2 cellular contexts compared by ENCODE assay signal in the genomic region with DNA sequence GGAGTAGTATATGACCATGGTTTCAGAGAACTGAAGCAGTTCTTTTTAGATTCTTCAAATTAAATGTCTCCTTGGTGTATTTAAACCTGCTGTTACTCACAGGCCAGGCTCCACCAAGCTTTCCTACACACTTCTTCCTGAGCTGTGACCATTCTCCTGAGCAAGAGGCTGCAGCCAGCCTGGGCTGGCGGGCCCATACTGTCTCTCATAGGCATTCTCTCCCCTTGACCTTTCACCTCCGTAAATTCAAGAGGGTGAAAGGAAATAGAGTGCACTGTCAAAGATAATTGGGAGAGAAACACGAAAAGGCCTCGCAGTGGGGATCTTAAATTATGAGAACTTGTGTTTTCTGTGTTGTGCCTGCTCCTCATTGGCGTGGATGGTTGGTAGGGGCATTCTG.
A peak's percentile ranks its signal among the peaks of the same experiment; 100 is the strongest.
TF ChIP-seq lines count a peak whose summit lies in the region.

No MANE protein-coding gene starts in this region.

TF ChIP-seq in GM12878, 131 proteins besides CTCF, POLR2A, EP300 and RAD21:
- TF ChIP-seq TARDBP (IDR thresholded peaks at IDR 0.05; ENCODE audit: borderline replicate concordance) (no peak), HDGF (IDR thresholded peaks at IDR 0.05) (no peak), NR2C1 (IDR thresholded peaks at IDR 0.05) (peak; percentile 43; the same call in 1 of the 2 replicates), NFYA (IDR thresholded peaks at IDR 0.05; ENCODE audit: borderline replicate concordance, low read depth, low read length) (no peak), MTA3 (IDR thresholded peaks at IDR 0.05; ENCODE audit: borderline replicate concordance, low read length) (no peak), TCF7 (IDR thresholded peaks at IDR 0.05; ENCODE audit: borderline replicate concordance) (no peak), SIX5 (IDR thresholded peaks at IDR 0.05; ENCODE audit: low read depth, low read length, severe bottlenecking) (no peak), SIN3A (IDR thresholded peaks at IDR 0.05; ENCODE audit: low read depth, low read length) (0 out of 2 replicates have a peak, but pooled peaks have one; percentile 29), RUNX3 (IDR thresholded peaks at IDR 0.05; ENCODE audit: low read length) (no peak), LARP7 (IDR thresholded peaks at IDR 0.05) (no peak), ZNF217 (IDR thresholded peaks at IDR 0.05) (no peak), POLR2AphosphoS5 (IDR thresholded peaks at IDR 0.05; ENCODE audit: low read length) (no peak), TAF1 (IDR thresholded peaks at IDR 0.05; ENCODE audit: borderline replicate concordance, low read depth, low read length) (no peak)
- TF ChIP-seq, protein P1, sequence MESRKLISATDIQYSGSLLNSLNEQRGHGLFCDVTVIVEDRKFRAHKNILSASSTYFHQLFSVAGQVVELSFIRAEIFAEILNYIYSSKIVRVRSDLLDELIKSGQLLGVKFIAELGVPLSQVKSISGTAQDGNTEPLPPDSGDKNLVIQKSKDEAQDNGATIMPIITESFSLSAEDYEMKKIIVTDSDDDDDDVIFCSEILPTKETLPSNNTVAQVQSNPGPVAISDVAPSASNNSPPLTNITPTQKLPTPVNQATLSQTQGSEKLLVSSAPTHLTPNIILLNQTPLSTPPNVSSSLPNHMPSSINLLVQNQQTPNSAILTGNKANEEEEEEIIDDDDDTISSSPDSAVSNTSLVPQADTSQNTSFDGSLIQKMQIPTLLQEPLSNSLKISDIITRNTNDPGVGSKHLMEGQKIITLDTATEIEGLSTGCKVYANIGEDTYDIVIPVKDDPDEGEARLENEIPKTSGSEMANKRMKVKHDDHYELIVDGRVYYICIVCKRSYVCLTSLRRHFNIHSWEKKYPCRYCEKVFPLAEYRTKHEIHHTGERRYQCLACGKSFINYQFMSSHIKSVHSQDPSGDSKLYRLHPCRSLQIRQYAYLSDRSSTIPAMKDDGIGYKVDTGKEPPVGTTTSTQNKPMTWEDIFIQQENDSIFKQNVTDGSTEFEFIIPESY (IDR thresholded peaks at IDR 0.05): no peak
- TF ChIP-seq, protein P2, sequence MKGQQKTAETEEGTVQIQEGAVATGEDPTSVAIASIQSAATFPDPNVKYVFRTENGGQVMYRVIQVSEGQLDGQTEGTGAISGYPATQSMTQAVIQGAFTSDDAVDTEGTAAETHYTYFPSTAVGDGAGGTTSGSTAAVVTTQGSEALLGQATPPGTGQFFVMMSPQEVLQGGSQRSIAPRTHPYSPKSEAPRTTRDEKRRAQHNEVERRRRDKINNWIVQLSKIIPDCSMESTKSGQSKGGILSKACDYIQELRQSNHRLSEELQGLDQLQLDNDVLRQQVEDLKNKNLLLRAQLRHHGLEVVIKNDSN (IDR thresholded peaks at IDR 0.05; ENCODE audit: borderline replicate concordance, extremely low read length, insufficient read depth, low read depth, low read length): no peak
- TF ChIP-seq, protein P3, sequence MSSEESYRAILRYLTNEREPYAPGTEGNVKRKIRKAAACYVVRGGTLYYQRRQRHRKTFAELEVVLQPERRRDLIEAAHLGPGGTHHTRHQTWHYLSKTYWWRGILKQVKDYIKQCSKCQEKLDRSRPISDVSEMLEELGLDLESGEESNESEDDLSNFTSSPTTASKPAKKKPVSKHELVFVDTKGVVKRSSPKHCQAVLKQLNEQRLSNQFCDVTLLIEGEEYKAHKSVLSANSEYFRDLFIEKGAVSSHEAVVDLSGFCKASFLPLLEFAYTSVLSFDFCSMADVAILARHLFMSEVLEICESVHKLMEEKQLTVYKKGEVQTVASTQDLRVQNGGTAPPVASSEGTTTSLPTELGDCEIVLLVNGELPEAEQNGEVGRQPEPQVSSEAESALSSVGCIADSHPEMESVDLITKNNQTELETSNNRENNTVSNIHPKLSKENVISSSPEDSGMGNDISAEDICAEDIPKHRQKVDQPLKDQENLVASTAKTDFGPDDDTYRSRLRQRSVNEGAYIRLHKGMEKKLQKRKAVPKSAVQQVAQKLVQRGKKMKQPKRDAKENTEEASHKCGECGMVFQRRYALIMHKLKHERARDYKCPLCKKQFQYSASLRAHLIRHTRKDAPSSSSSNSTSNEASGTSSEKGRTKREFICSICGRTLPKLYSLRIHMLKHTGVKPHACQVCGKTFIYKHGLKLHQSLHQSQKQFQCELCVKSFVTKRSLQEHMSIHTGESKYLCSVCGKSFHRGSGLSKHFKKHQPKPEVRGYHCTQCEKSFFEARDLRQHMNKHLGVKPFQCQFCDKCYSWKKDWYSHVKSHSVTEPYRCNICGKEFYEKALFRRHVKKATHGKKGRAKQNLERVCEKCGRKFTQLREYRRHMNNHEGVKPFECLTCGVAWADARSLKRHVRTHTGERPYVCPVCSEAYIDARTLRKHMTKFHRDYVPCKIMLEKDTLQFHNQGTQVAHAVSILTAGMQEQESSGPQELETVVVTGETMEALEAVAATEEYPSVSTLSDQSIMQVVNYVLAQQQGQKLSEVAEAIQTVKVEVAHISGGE (CRISPR knock-in tag; IDR thresholded peaks at IDR 0.05): no peak
- TF ChIP-seq, protein P4, sequence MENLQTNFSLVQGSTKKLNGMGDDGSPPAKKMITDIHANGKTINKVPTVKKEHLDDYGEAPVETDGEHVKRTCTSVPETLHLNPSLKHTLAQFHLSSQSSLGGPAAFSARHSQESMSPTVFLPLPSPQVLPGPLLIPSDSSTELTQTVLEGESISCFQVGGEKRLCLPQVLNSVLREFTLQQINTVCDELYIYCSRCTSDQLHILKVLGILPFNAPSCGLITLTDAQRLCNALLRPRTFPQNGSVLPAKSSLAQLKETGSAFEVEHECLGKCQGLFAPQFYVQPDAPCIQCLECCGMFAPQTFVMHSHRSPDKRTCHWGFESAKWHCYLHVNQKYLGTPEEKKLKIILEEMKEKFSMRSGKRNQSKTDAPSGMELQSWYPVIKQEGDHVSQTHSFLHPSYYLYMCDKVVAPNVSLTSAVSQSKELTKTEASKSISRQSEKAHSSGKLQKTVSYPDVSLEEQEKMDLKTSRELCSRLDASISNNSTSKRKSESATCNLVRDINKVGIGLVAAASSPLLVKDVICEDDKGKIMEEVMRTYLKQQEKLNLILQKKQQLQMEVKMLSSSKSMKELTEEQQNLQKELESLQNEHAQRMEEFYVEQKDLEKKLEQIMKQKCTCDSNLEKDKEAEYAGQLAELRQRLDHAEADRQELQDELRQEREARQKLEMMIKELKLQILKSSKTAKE (IDR thresholded peaks at IDR 0.05; ENCODE audit: low read depth, poor library complexity, severe bottlenecking): no peak

TF ChIP-seq in liver, 16 proteins besides CTCF, POLR2A, EP300 and RAD21:
- TF ChIP-seq, protein P5, sequence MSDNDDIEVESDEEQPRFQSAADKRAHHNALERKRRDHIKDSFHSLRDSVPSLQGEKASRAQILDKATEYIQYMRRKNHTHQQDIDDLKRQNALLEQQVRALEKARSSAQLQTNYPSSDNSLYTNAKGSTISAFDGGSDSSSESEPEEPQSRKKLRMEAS (IDR thresholded peaks at IDR 0.05): no peak
- TF ChIP-seq, protein P6, sequence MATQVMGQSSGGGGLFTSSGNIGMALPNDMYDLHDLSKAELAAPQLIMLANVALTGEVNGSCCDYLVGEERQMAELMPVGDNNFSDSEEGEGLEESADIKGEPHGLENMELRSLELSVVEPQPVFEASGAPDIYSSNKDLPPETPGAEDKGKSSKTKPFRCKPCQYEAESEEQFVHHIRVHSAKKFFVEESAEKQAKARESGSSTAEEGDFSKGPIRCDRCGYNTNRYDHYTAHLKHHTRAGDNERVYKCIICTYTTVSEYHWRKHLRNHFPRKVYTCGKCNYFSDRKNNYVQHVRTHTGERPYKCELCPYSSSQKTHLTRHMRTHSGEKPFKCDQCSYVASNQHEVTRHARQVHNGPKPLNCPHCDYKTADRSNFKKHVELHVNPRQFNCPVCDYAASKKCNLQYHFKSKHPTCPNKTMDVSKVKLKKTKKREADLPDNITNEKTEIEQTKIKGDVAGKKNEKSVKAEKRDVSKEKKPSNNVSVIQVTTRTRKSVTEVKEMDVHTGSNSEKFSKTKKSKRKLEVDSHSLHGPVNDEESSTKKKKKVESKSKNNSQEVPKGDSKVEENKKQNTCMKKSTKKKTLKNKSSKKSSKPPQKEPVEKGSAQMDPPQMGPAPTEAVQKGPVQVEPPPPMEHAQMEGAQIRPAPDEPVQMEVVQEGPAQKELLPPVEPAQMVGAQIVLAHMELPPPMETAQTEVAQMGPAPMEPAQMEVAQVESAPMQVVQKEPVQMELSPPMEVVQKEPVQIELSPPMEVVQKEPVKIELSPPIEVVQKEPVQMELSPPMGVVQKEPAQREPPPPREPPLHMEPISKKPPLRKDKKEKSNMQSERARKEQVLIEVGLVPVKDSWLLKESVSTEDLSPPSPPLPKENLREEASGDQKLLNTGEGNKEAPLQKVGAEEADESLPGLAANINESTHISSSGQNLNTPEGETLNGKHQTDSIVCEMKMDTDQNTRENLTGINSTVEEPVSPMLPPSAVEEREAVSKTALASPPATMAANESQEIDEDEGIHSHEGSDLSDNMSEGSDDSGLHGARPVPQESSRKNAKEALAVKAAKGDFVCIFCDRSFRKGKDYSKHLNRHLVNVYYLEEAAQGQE (IDR thresholded peaks at IDR 0.05): no peak
- TF ChIP-seq, protein P7, sequence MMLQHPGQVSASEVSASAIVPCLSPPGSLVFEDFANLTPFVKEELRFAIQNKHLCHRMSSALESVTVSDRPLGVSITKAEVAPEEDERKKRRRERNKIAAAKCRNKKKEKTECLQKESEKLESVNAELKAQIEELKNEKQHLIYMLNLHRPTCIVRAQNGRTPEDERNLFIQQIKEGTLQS (IDR thresholded peaks at IDR 0.05): no peak
- no peak for TF ChIP-seq FOXA2 (IDR thresholded peaks at IDR 0.05)
- TF ChIP-seq, protein P1 (IDR thresholded peaks at IDR 0.05): no peak
- TF ChIP-seq HNF4G (IDR thresholded peaks at IDR 0.05): no peak
- no peak for TF ChIP-seq NR2F2 (IDR thresholded peaks at IDR 0.05)
- TF ChIP-seq SP1 (IDR thresholded peaks at IDR 0.05): no peak
- TF ChIP-seq GABPA (IDR thresholded peaks at IDR 0.05 in 1 of 2, conservative IDR thresholded peaks at IDR 0.05 in 1 of 2): no peak
